In genomic region chr5:69312459-69313160, GRCh38 we compare ENCODE assay signal across 1 cellular context.
TF ChIP-seq lines count a peak whose summit lies in the region.

No MANE protein-coding gene starts in this region.

TF ChIP-seq in K562, 482 proteins besides CTCF, POLR2A, EP300 and RAD21:
- TF ChIP-seq SMARCE1 (IDR thresholded peaks at IDR 0.05), result peak; percentile 63; the same call in 1 of the 2 replicates
- peak; percentile 74; the same call in 1 of the 2 replicates for TF ChIP-seq SPI1 (IDR thresholded peaks at IDR 0.05; ENCODE audit: borderline replicate concordance, low read depth, low read length)
- peak; percentile 13; the same call in 1 of the 2 replicates for TF ChIP-seq CBFA2T2 (conservative IDR thresholded peaks at IDR 0.05)
- peak; percentile 69 to 76; a peak in 3 of 4 replicates for TF ChIP-seq FOXK2 (conservative IDR thresholded peaks at IDR 0.05 in 1 of 2, IDR thresholded peaks at IDR 0.05 in 1 of 2; ENCODE audit: low read depth in 2 of 2)
- no peak for TF ChIP-seq WHSC1 (IDR thresholded peaks at IDR 0.05; ENCODE audit: low read length)
- no peak for TF ChIP-seq GATAD2A (IDR thresholded peaks at IDR 0.05)
- TF ChIP-seq FOS (IDR thresholded peaks at IDR 0.05; ENCODE audit: extremely low read depth, insufficient read length), result no peak
- 0 out of 4 replicates have a peak, but pooled peaks of 1 of the 2 experiments have one; percentile 15 for TF ChIP-seq KDM1A (IDR thresholded peaks at IDR 0.05)
- TF ChIP-seq CHCHD3 (CRISPR knock-in tag; IDR thresholded peaks at IDR 0.05), result no peak
- peak; percentile 82 for TF ChIP-seq CTBP1 (IDR thresholded peaks at IDR 0.05; ENCODE audit: borderline replicate concordance)
- TF ChIP-seq ESRRB (CRISPR knock-in tag; IDR thresholded peaks at IDR 0.05; ENCODE audit: borderline replicate concordance), result no peak
- TF ChIP-seq HDAC1 (IDR thresholded peaks at IDR 0.05), result peak in 1 of 2 experiments; percentile 41; a peak in 1 of 4 replicates
- TF ChIP-seq ARID4B (CRISPR knock-in tag; IDR thresholded peaks at IDR 0.05), result no peak
- TF ChIP-seq YY1 (IDR thresholded peaks at IDR 0.05; ENCODE audit: borderline replicate concordance in 1 of 3, control insufficient read depth in 1 of 3, extremely low read depth in 1 of 3, insufficient read depth in 3 of 3, insufficient read length in 1 of 3, insufficient replicate concordance in 2 of 3, low read depth in 1 of 3, low read length in 2 of 3), result no peak
- TF ChIP-seq PURB (CRISPR knock-in tag; IDR thresholded peaks at IDR 0.05; ENCODE audit: low read depth), result no peak
- peak; percentile 67; the same call in 1 of the 2 replicates for TF ChIP-seq SMARCA4 (IDR thresholded peaks at IDR 0.05)
- peak; percentile 45; the same call in 1 of the 2 replicates for TF ChIP-seq GATA2 (CRISPR knock-in tag; IDR thresholded peaks at IDR 0.05)
- 0 out of 2 replicates have a peak, but pooled peaks have one; percentile 26 for TF ChIP-seq TAL1 (IDR thresholded peaks at IDR 0.05)
- TF ChIP-seq ARID1B (IDR thresholded peaks at IDR 0.05), result peak; percentile 64
- peak; percentile 31; the same call in 1 of the 2 replicates for TF ChIP-seq TEAD4 (IDR thresholded peaks at IDR 0.05; ENCODE audit: low read length)
- TF ChIP-seq TEAD4 (CRISPR knock-in tag; IDR thresholded peaks at IDR 0.05; ENCODE audit: borderline replicate concordance), result no peak
- TF ChIP-seq FOXA1 (IDR thresholded peaks at IDR 0.05; ENCODE audit: borderline replicate concordance), result no peak
- TF ChIP-seq FOXA3 (CRISPR knock-in tag; conservative IDR thresholded peaks at IDR 0.05 in 1 of 2, IDR thresholded peaks at IDR 0.05 in 1 of 2), result peak in 1 of 2 experiments; percentile 93; a peak in 2 of 4 replicates
- TF ChIP-seq GTF2B (IDR thresholded peaks at IDR 0.05; ENCODE audit: extremely low read depth, insufficient read length), result no peak
- no peak for TF ChIP-seq HMGXB4 (CRISPR knock-in tag; IDR thresholded peaks at IDR 0.05)
- no peak for TF ChIP-seq KDM2B (CRISPR knock-in tag; IDR thresholded peaks at IDR 0.05)
- peak; percentile 63; the same call in 1 of the 2 replicates for TF ChIP-seq ZEB2 (IDR thresholded peaks at IDR 0.05)
- TF ChIP-seq RCOR1 (IDR thresholded peaks at IDR 0.05; ENCODE audit: borderline replicate concordance in 1 of 2, low read depth in 2 of 2, low read length in 2 of 2), result peak in 1 of 2 experiments; percentile 77; a peak in 1 of 4 replicates
- TF ChIP-seq MBD2 (IDR thresholded peaks at IDR 0.05; ENCODE audit: borderline replicate concordance, low read depth), result no peak
- peak; percentile 68 for TF ChIP-seq DPF2 (IDR thresholded peaks at IDR 0.05)
- no peak for TF ChIP-seq OTX1 (CRISPR knock-in tag; IDR thresholded peaks at IDR 0.05)
- no peak for TF ChIP-seq HMGN3 (IDR thresholded peaks at IDR 0.05; ENCODE audit: borderline replicate concordance, extremely low read depth, insufficient read length, low read depth, low read length)
- no peak for TF ChIP-seq ZC3H4 (CRISPR knock-in tag; IDR thresholded peaks at IDR 0.05; ENCODE audit: borderline replicate concordance)
- peak; percentile 61 for TF ChIP-seq CBFA2T3 (IDR thresholded peaks at IDR 0.05)
